ENCODE assay signal across 8 cellular contexts in genomic region chr4:77075869-77076801, GRCh38. TPM values are rescaled to one million over a fixed set of nuclear protein-coding genes. Genes with fewer than 3 reads are reported as not detected.
DNase-seq lines count a peak whose midpoint lies in the region; ATAC-seq and TF ChIP-seq lines count a peak whose summit lies in the region.

TSS of gene CCNI (minus strand) at chr4:77075989. CDS start at chr4:77066362, 9,627 bp downstream.

- peak within 1 kb of the TSS in 1 of 2 donors; percentile 100 for H3K27ac Mint-ChIP-seq in activated naive CD4-positive, alpha-beta T cell treated with anti-CD3 and anti-CD28 coated beads, Interleukin-2, amount 50 U/mL, for 72 hours

- CTCF ChIA-PET in GM10248 (lab: Yijun Ruan, JAX): interaction anchor here (0.7 to 8.8 kb wide), 4 partner anchors 18 to 127 kb away, joined by 3 to 69 read pairs (median 4); no protein-coding TSS in a partner anchor

- peaks cover 0 to 6% of the 10 kb centered on the region in 2 donors for H3K36me3 Mint-ChIP-seq in activated naive CD4-positive, alpha-beta T cell treated with anti-CD3 and anti-CD28 coated beads, Interleukin-2, amount 50 U/mL, for 72 hours

- TF ChIP-seq CTCF in GM10248 (IDR thresholded peaks at IDR 0.05; ENCODE audit: control extremely low read depth, extremely low read depth, low read depth, missing control alignments) (no peak), omental fat pad (IDR thresholded peaks at IDR 0.05) (no peak)

- DNase-seq in GM10248 (ENCODE audit: extremely low spot score) (peak; percentile 91), NCI-H1105 (lab: John Stamatoyannopoulos, UW) (peak; percentile 87), SKM-1 (lab: John Stamatoyannopoulos, UW; ENCODE audit: unreplicated experiment) (peak; percentile 95), glomerular endothelial cell (ENCODE audit: extremely low read depth, low read depth, low spot score) (peak; percentile 87), omental fat pad (ENCODE audit: low spot score) (peak; percentile 87)
- DNase-seq in activated naive CD4-positive, alpha-beta T cell treated with anti-CD3 and anti-CD28 coated beads, Interleukin-2, amount 50 U/mL, for 72 hours (ENCODE audit: low spot score in 2 of 2): peak; percentile 85 to 96

- peak within 1 kb of the TSS; percentile 97 for H3K27ac ChIP-seq in temporal lobe (ENCODE audit: low read depth, low read length)

- ATAC-seq in HG02623 (IDR thresholded peaks at IDR 0.05; ENCODE audit: unreplicated experiment) (peak; percentile 53), omental fat pad (ENCODE audit: low FRiP score) (peak; percentile 94)
- peak; percentile 80 to 88 for ATAC-seq in activated naive CD4-positive, alpha-beta T cell treated with anti-CD3 and anti-CD28 coated beads, Interleukin-2, amount 50 U/mL, for 72 hours

- POLR2A ChIA-PET in GM10248 (lab: Yijun Ruan, JAX): interaction anchor here (1.0 kb wide), 1 partner anchor 14 kb away, joined by 4 read pairs; no protein-coding TSS in a partner anchor

- H3K9me3 Mint-ChIP-seq in activated naive CD4-positive, alpha-beta T cell treated with anti-CD3 and anti-CD28 coated beads, Interleukin-2, amount 50 U/mL, for 72 hours: no peaks in the 10 kb centered on the region

RNA-seq across cellular contexts. Expression of gene CCNI, which starts in this region (rescaled TPM):
- total RNA-seq in activated naive CD4-positive, alpha-beta T cell treated with anti-CD3 and anti-CD28 coated beads, Interleukin-2, amount 50 U/mL, for 72 hours: 100 to 1,000 TPM; 212 to 217 TPM
- total RNA-seq in glomerular endothelial cell (157 and 172 TPM in 2 replicates), omental fat pad (100 to 1,000 TPM; 191 to 233 (median 199) TPM), temporal lobe (510 TPM)

Comparison
In these comparisons a context has a peak if more than half of its experiments do, and no peak if none do; other contexts are left out.
1. Peak in every context shown above with its lines: DNase-seq, ATAC-seq and H3K27ac ChIP-seq.